ENCODE assay signal across 21 cellular contexts in genomic region chr3:1346386-1346785, GRCh38.
"Had no signal": no experiment of that assay in that cellular context is flagged by ENCODE, and none has a peak within 500 bp of the region (broad histone marks: within the 10 kb centered on the region; RNA-seq: fewer than 3 reads in every experiment).

No MANE protein-coding gene starts in this region.

- H3K4me3 Mint-ChIP-seq: natural killer cell treated with Interleukin-12 subunit alpha and Interleukin-12 subunit beta and Interleukin-15 and Interleukin-18, amount 100 ng/mL, for 72 hours; stimulated activated naive B cell treated with anti-CD40 and anti-IgM and Interleukin-4, amounts not matched to agents 10 μg/mL and 1 μg/mL and 100 μg/mL, for 72 hours; stimulated activated naive CD8-positive, alpha-beta T cell treated with anti-CD3 and anti-CD28 coated beads, Interleukin-15, amount 100 ng/mL, for 72 hours had no signal

- H2AFZ ChIP-seq: parathyroid adenoma had no signal

- H3K27ac Mint-ChIP-seq: natural killer cell treated with Interleukin-12 subunit alpha and Interleukin-12 subunit beta and Interleukin-15 and Interleukin-18, amount 100 ng/mL, for 72 hours; stimulated activated naive B cell treated with anti-CD40 and anti-IgM and Interleukin-4, amounts not matched to agents 10 μg/mL and 1 μg/mL and 100 μg/mL, for 72 hours; stimulated activated naive CD8-positive, alpha-beta T cell treated with anti-CD3 and anti-CD28 coated beads, Interleukin-15, amount 100 ng/mL, for 72 hours had no signal

- H3K4me1 Mint-ChIP-seq: stimulated activated naive B cell treated with anti-CD40 and anti-IgM and Interleukin-4, amounts not matched to agents 10 μg/mL and 1 μg/mL and 100 μg/mL, for 72 hours; stimulated activated naive CD8-positive, alpha-beta T cell treated with anti-CD3 and anti-CD28 coated beads, Interleukin-15, amount 100 ng/mL, for 72 hours had no signal

- DNase-seq: cortex of kidney; dorsolateral prefrontal cortex; effector CD8-positive, alpha-beta T cell; islet precursor cell; mammary epithelial cell; midbrain; sigmoid colon; stimulated activated CD4-positive, alpha-beta T cell treated with anti-CD3 and anti-CD28 coated beads, Interleukin-2, amount 100 ng/mL, for 24 hours; stimulated activated CD4-positive, alpha-beta T cell treated with anti-CD3 and anti-CD28 coated beads, Interleukin-4, amount 100 ng/mL, for 4 hours; stimulated activated naive B cell treated with anti-CD40 and anti-IgM and Interleukin-4, amounts not matched to agents 10 μg/mL and 1 μg/mL and 100 μg/mL, for 72 hours; stimulated activated naive CD8-positive, alpha-beta T cell treated with anti-CD3 and anti-CD28 coated beads, Interleukin-15, amount 100 ng/mL, for 72 hours; testis; upper lobe of right lung had no signal

- H3K79me2 ChIP-seq: parathyroid adenoma had no signal

- H3K9me3 ChIP-seq: right atrium auricular region, sigmoid colon, testis, tibial nerve, upper lobe of right lung, vagina had no signal

- H3K9me3 Mint-ChIP-seq: stimulated activated naive B cell treated with anti-CD40 and anti-IgM and Interleukin-4, amounts not matched to agents 10 μg/mL and 1 μg/mL and 100 μg/mL, for 72 hours had no signal

- H3K4me3 ChIP-seq: dorsolateral prefrontal cortex, right atrium auricular region, sigmoid colon, skin epidermis, testis, tibial nerve, upper lobe of right lung, vagina had no signal

- ATAC-seq: esophagus mucosa; left lobe of liver; natural killer cell treated with Interleukin-12 subunit alpha and Interleukin-12 subunit beta and Interleukin-15 and Interleukin-18, amount 100 ng/mL, for 72 hours; stimulated activated naive B cell treated with anti-CD40 and anti-IgM and Interleukin-4, amounts not matched to agents 10 μg/mL and 1 μg/mL and 100 μg/mL, for 72 hours; stimulated activated naive CD8-positive, alpha-beta T cell treated with anti-CD3 and anti-CD28 coated beads, Interleukin-15, amount 100 ng/mL, for 72 hours; upper lobe of right lung had no signal

- H3K27me3 ChIP-seq: dorsolateral prefrontal cortex, right atrium auricular region, sigmoid colon, testis, tibial nerve, upper lobe of right lung, vagina had no signal

- H3K36me3 Mint-ChIP-seq: stimulated activated naive B cell treated with anti-CD40 and anti-IgM and Interleukin-4, amounts not matched to agents 10 μg/mL and 1 μg/mL and 100 μg/mL, for 72 hours had no signal

- H3K27ac ChIP-seq: dorsolateral prefrontal cortex, parathyroid adenoma, right atrium auricular region, sigmoid colon, skin epidermis, testis, tibial nerve, upper lobe of right lung, vagina had no signal

- H3K27me3 Mint-ChIP-seq: natural killer cell treated with Interleukin-12 subunit alpha and Interleukin-12 subunit beta and Interleukin-15 and Interleukin-18, amount 100 ng/mL, for 72 hours; stimulated activated naive B cell treated with anti-CD40 and anti-IgM and Interleukin-4, amounts not matched to agents 10 μg/mL and 1 μg/mL and 100 μg/mL, for 72 hours; stimulated activated naive CD8-positive, alpha-beta T cell treated with anti-CD3 and anti-CD28 coated beads, Interleukin-15, amount 100 ng/mL, for 72 hours had no signal

- H3K36me3 ChIP-seq: right atrium auricular region, sigmoid colon, tibial nerve, upper lobe of right lung, vagina had no signal

- H3K9ac ChIP-seq: parathyroid adenoma had no signal

- H3K4me1 ChIP-seq: parathyroid adenoma, right atrium auricular region, sigmoid colon, testis, tibial nerve, upper lobe of right lung, vagina had no signal
